ENCODE assay signal across 8 cellular contexts in genomic region chr19:18097217-18097992, GRCh38. TPM values are rescaled to one million over a fixed set of nuclear protein-coding genes. Genes with fewer than 3 reads are reported as not detected.
A peak's percentile ranks its signal among the peaks of the same experiment; 100 is the strongest.
DNase-seq lines count a peak whose midpoint lies in the region; ATAC-seq, FAIRE-seq and TF ChIP-seq lines count a peak whose summit lies in the region.

Gene MAST3, plus strand, starts transcription at chr19:18097778. Its CDS starts 15 bp downstream, at chr19:18097793.

- H3K36me3 ChIP-seq in HepG2 (replicated peaks in 1 of 2; ENCODE audit: control insufficient read depth in 1 of 2, insufficient read depth in 2 of 2, low read length in 2 of 2) = no peaks in the 10 kb centered on the region

- no peak for TF ChIP-seq RAD21 in HepG2 (CRISPR knock-in tag; IDR thresholded peaks at IDR 0.05)

- peak; percentile 93 for DNase-seq in GM12892 (ENCODE audit: insufficient read length)
- DNase-seq in NCI-H345 treated with DMSO at 0.1 percent for 48 hours (lab: John Stamatoyannopoulos, UW; ENCODE audit: unreplicated experiment) = peak; percentile 15
- peak; percentile 93 for DNase-seq in activated CD4-positive, alpha-beta T cell treated with anti-CD3 and anti-CD28 coated beads, Interleukin-2, amount 50 U/mL, for 1 hour
- DNase-seq in HepG2 (ENCODE audit: low spot score) = peak; percentile 70
- DNase-seq in stimulated activated CD4-positive, alpha-beta T cell treated with anti-CD3 and anti-CD28 coated beads, Interleukin-4, amount 100 ng/mL, for 24 hours = peak; percentile 86

- H3K27ac ChIP-seq in HepG2 (ENCODE audit: extremely low read length, insufficient read depth, low read length) = no peak within 1 kb of the TSS

- intact Hi-C loops in dendritic cell treated with granulocyte-macrophage colony-stimulating factor and Interleukin-4, amounts not matched to agents 40 ng/mL and 50 ng/mL, for 4 days (cut with micrococcal nuclease) = no loop called here
- intact Hi-C loops in HepG2 (cut with micrococcal nuclease; ENCODE audit: unreplicated experiment) = no loop called here

- no peak for TF ChIP-seq EP300 in HepG2 (IDR thresholded peaks at IDR 0.05; ENCODE audit: low read depth in 2 of 2, low read length in 2 of 2)
- TF ChIP-seq EP300 in HepG2 (CRISPR knock-in tag; IDR thresholded peaks at IDR 0.05; ENCODE audit: borderline replicate concordance) = no peak

- H2AFZ ChIP-seq in HepG2 (ENCODE audit: low read length) = no peak within 1 kb of the TSS

- H3K79me2 ChIP-seq in HepG2 (ENCODE audit: insufficient read depth, low read length) = no peaks in the 10 kb centered on the region

- TF ChIP-seq POLR2A in GM12892 (IDR thresholded peaks at IDR 0.05; ENCODE audit: low read depth, low read length) (peak; percentile 61; the same call in 1 of the 2 replicates), HepG2 (IDR thresholded peaks at IDR 0.05; ENCODE audit: insufficient read depth in 1 of 2, low read depth in 2 of 2, low read length in 2 of 2) (no peak)

- H3K9me3 ChIP-seq in HepG2 (ENCODE audit: low read length) = no peaks in the 10 kb centered on the region

- H3K27ac Mint-ChIP-seq in dendritic cell treated with granulocyte-macrophage colony-stimulating factor and Interleukin-4, amounts not matched to agents 40 ng/mL and 50 ng/mL, for 4 days = peak within 1 kb of the TSS; percentile 73

- H3K4me3 ChIP-seq in HepG2 (replicated peaks in 1 of 3; ENCODE audit: insufficient read depth in 1 of 3, low read depth in 2 of 3, low read length in 3 of 3) = peak within 1 kb of the TSS; percentile 45 to 74 (median 48)

- POLR2A ChIA-PET in HepG2 (lab: Yijun Ruan, JAX) = interaction anchor here (1.8 to 2.5 kb wide), 2 partner anchors 10 to 12 kb away, joined by 5 to 16 read pairs; partner anchors contain the start of gene IL12RB1

- CTCF ChIA-PET in HepG2 (lab: Yijun Ruan, JAX; ENCODE audit: low intra/inter-chr PET ratio, low total read pairs) = no interaction called here

- peaks cover 34% of the 10 kb centered on the region for H3K4me1 Mint-ChIP-seq in dendritic cell treated with granulocyte-macrophage colony-stimulating factor and Interleukin-4, amounts not matched to agents 40 ng/mL and 50 ng/mL, for 4 days (ENCODE audit: low read depth)

- peaks cover 14% of the 10 kb centered on the region for H3K36me3 Mint-ChIP-seq in dendritic cell treated with granulocyte-macrophage colony-stimulating factor and Interleukin-4, amounts not matched to agents 40 ng/mL and 50 ng/mL, for 4 days (ENCODE audit: low read depth)

- ATAC-seq in HG02870 (IDR thresholded peaks at IDR 0.05; ENCODE audit: unreplicated experiment) (peak; percentile 44), HepG2 (peak; percentile 92), GM21515 (IDR thresholded peaks at IDR 0.05; ENCODE audit: unreplicated experiment) (no peak)

- no TSS peak for BruUV-seq in HepG2 (replicated peaks; lab: Mats Ljungman, UMichigan)

- peak within 1 kb of the TSS; percentile 95 for H3K4me2 ChIP-seq in HepG2 (ENCODE audit: low read depth, low read length)

- peaks cover 2 to 10% of the 10 kb centered on the region in 2 experiments; a peak in 3 of 5 replicates for H3K27me3 ChIP-seq in HepG2 (ENCODE audit: control insufficient read depth in 1 of 2, insufficient read depth in 2 of 2, low read length in 2 of 2)

- H3K27me3 Mint-ChIP-seq in dendritic cell treated with granulocyte-macrophage colony-stimulating factor and Interleukin-4, amounts not matched to agents 40 ng/mL and 50 ng/mL, for 4 days = peaks cover 14% of the 10 kb centered on the region

- peak within 1 kb of the TSS; percentile 81 for H3K4me3 Mint-ChIP-seq in dendritic cell treated with granulocyte-macrophage colony-stimulating factor and Interleukin-4, amounts not matched to agents 40 ng/mL and 50 ng/mL, for 4 days

- peaks cover 59% of the 10 kb centered on the region for H3K4me1 ChIP-seq in HepG2 (ENCODE audit: insufficient read depth, low read length)

- TF ChIP-seq CTCF in HepG2 (CRISPR knock-in tag; IDR thresholded peaks at IDR 0.05) = peak; percentile 34

- WGBS in HepG2 (ENCODE audit: low lambda C conversion rate) = 46% methylated on average over 21 of the region's 54 CpGs

- H3K9me3 Mint-ChIP-seq in dendritic cell treated with granulocyte-macrophage colony-stimulating factor and Interleukin-4, amounts not matched to agents 40 ng/mL and 50 ng/mL, for 4 days = no peaks in the 10 kb centered on the region

- H4K20me1 ChIP-seq in HepG2 (ENCODE audit: insufficient read depth, low read length) = no peaks in the 10 kb centered on the region

- peak; percentile 90 for FAIRE-seq in GM12892 (lab: Jason Lieb, UNC)
- no peak for FAIRE-seq in HepG2 (lab: Jason Lieb, UNC)

- H3K9ac ChIP-seq in HepG2 (ENCODE audit: insufficient read depth, low read depth, low read length) = peak within 1 kb of the TSS; percentile 60

- in situ Hi-C loops in HepG2 (cut with HindIII; ENCODE audit: extremely low pct_ligation_motif_present, low pct_unique_long_range_greater_than_20kb) = no loop called here

TF ChIP-seq in HepG2, 621 proteins besides CTCF, POLR2A, EP300 and RAD21 (continues in another document):
- TF ChIP-seq FOSL1 (CRISPR knock-in tag; IDR thresholded peaks at IDR 0.05; ENCODE audit: borderline replicate concordance) = no peak
- no peak for TF ChIP-seq TAF15 (IDR thresholded peaks at IDR 0.05; ENCODE audit: low read depth, low read length, poor library complexity, severe bottlenecking)
- no peak for TF ChIP-seq HNF4A (CRISPR knock-in tag; IDR thresholded peaks at IDR 0.05)
- TF ChIP-seq, protein P1, sequence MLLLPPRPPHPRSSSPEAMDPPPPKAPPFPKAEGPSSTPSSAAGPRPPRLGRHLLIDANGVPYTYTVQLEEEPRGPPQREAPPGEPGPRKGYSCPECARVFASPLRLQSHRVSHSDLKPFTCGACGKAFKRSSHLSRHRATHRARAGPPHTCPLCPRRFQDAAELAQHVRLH (CRISPR knock-in tag; IDR thresholded peaks at IDR 0.05; ENCODE audit: borderline replicate concordance, low read depth) = no peak
- TF ChIP-seq SRSF4 (IDR thresholded peaks at IDR 0.05; ENCODE audit: low read depth, low read length, poor library complexity, severe bottlenecking) = no peak
- TF ChIP-seq TBL1XR1 (IDR thresholded peaks at IDR 0.05; ENCODE audit: borderline replicate concordance, low read length, partially characterized antibody) = no peak
- TF ChIP-seq, protein P2, sequence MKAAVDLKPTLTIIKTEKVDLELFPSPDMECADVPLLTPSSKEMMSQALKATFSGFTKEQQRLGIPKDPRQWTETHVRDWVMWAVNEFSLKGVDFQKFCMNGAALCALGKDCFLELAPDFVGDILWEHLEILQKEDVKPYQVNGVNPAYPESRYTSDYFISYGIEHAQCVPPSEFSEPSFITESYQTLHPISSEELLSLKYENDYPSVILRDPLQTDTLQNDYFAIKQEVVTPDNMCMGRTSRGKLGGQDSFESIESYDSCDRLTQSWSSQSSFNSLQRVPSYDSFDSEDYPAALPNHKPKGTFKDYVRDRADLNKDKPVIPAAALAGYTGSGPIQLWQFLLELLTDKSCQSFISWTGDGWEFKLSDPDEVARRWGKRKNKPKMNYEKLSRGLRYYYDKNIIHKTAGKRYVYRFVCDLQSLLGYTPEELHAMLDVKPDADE (CRISPR knock-in tag; IDR thresholded peaks at IDR 0.05) = 0 out of 2 replicates have a peak, but pooled peaks have one; percentile 38

RNA-seq across cellular contexts. Expression of gene MAST3, which starts in this region (rescaled TPM):
- polyA plus RNA-seq in GM12892 (2012; ENCODE audit: missing spikeins) = 7.8 TPM
- total RNA-seq in HepG2 (2016; rRNA removed; fragmentation: Illumina TruSeq; extraction: Trizol) = 4.1 and 4.5 TPM in 2 replicates
- 1.9 and 2.8 TPM in 2 replicates for total RNA-seq in HepG2 (2016; cell fraction: cytosol; rRNA removed; fragmentation: Illumina TruSeq; extraction: Trizol; ENCODE audit: low read depth)
- total RNA-seq in HepG2 (2016; cell fraction: insoluble cytoplasmic fraction; rRNA removed; fragmentation: Illumina TruSeq; extraction: Trizol) = 3.6 and 4.1 TPM in 2 replicates
- total RNA-seq in HepG2 (2016; cell fraction: membrane; rRNA removed; fragmentation: Illumina TruSeq; extraction: Trizol) = 4.4 and 5.1 TPM in 2 replicates
- 5.3 and 7.5 TPM in 2 replicates for total RNA-seq in HepG2 (2016; cell fraction: nucleus; rRNA removed; fragmentation: Illumina TruSeq; extraction: Trizol)
- polyA plus RNA-seq in HepG2 (2011; rRNA removed) = 4.6 and 6.0 TPM in 2 replicates
- 2.0 and 2.4 TPM in 2 replicates for polyA plus RNA-seq in HepG2 (2011; cell fraction: cytosol; rRNA removed)
- polyA plus RNA-seq in HepG2 (2011; cell fraction: nucleus; rRNA removed) = 18.7 and 20.6 TPM in 2 replicates
- polyA plus RNA-seq in HepG2 (2012) = 5.2 and 6.4 TPM in 2 replicates
- polyA plus RNA-seq in HepG2 (2016; cell fraction: cytosol; fragmentation: Illumina TruSeq; extraction: Trizol; ENCODE audit: low read depth) = 1.0 and 1.1 TPM in 2 replicates
- 4.1 and 5.8 TPM in 2 replicates for polyA plus RNA-seq in HepG2 (2016; cell fraction: insoluble cytoplasmic fraction; fragmentation: Illumina TruSeq; extraction: Trizol; ENCODE audit: low read depth)
- polyA plus RNA-seq in HepG2 (2016; cell fraction: membrane; fragmentation: Illumina TruSeq; extraction: Trizol; ENCODE audit: low read depth) = 2.0 and 2.2 TPM in 2 replicates
- polyA plus RNA-seq in HepG2 (2016; cell fraction: nucleus; fragmentation: Illumina TruSeq; extraction: Trizol; ENCODE audit: insufficient read depth, low read depth) = 22.7 and 26.8 TPM in 2 replicates
- 3.2 and 9.3 TPM in 2 replicates for polyA minus RNA-seq in HepG2 (2011; rRNA and poly(A)+ RNA removed; ENCODE audit: low replicate concordance)
- polyA minus RNA-seq in HepG2 (2011; cell fraction: cytosol; rRNA and poly(A)+ RNA removed) = 6.7 and 7.6 TPM in 2 replicates
- 7.3 and 8.5 TPM in 2 replicates for polyA minus RNA-seq in HepG2 (2011; cell fraction: nucleus; rRNA and poly(A)+ RNA removed)

Comparison
In these comparisons a context has a peak if more than half of its experiments do, and no peak if none do; other contexts are left out.
1. DNase-seq: peak in every context shown above with its lines; median percentile 93 in GM12892; 93 in activated CD4-positive, alpha-beta T cell treated with anti-CD3 and anti-CD28 coated beads, Interleukin-2, amount 50 U/mL, for 1 hour; 86 in stimulated activated CD4-positive, alpha-beta T cell treated with anti-CD3 and anti-CD28 coated beads, Interleukin-4, amount 100 ng/mL, for 24 hours; 70 in HepG2; 15 in NCI-H345 treated with DMSO at 0.1 percent for 48 hours.